ENCODE assay signal across 8 cellular contexts in the genomic region with DNA sequence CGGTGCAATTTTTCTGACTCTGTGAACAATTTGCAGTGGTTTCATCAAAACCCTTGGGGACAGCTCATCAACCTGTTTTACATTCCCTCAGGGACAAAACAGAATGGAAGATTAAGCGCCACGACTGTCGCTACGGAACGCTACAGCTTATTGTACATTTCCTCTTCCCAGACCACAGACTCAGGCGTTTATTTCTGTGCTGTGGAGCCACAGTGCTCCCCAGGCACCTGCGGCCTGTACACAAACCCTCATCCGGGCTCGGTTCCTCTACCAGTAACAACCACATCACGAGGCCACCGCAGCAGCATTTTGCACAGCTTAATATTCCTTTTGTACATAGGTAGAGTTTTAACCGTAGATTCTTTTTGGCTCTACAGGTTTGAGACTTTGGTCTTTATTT.
DNase-seq lines count a peak whose midpoint lies in the region; ATAC-seq, FAIRE-seq and TF ChIP-seq lines count a peak whose summit lies in the region.

No MANE protein-coding gene starts in this region.

- FAIRE-seq in GM12892 (lab: Jason Lieb, UNC) = peak; percentile 58

- H3K27me3 ChIP-seq in brain microvascular endothelial cell (replicated peaks) = no peaks in the 10 kb centered on the region

- in situ Hi-C loops in brain microvascular endothelial cell (cut with HindIII; ENCODE audit: low pct_ligation_motif_present, low sequenced_read_pairs) = no loop called here

- H3K36me3 ChIP-seq in brain microvascular endothelial cell (replicated peaks) = no peaks in the 10 kb centered on the region

- ATAC-seq in GM21526 (IDR thresholded peaks at IDR 0.05; ENCODE audit: low FRiP score, unreplicated experiment) = peak; percentile 87

- no peak overlapping the region for H3K4me3 ChIP-seq in brain microvascular endothelial cell (ENCODE audit: low read depth, low read length)

- no peak for TF ChIP-seq CTCF in brain microvascular endothelial cell (IDR thresholded peaks at IDR 0.05; ENCODE audit: low read depth, low read length, missing control alignments)

- H3K27ac ChIP-seq in brain microvascular endothelial cell = no peak overlapping the region

- no peak for TF ChIP-seq POLR2A in GM12892 (IDR thresholded peaks at IDR 0.05; ENCODE audit: low read depth, low read length)

- DNase-seq in GM12892 (ENCODE audit: insufficient read length) (no peak), KG1 (lab: John Stamatoyannopoulos, UW) (peak; percentile 82), activated gamma-delta T cell (lab: John Stamatoyannopoulos, UW) (peak; percentile 17), brain microvascular endothelial cell (no peak), NCI-H146 (lab: John Stamatoyannopoulos, UW) (no peak), RKO (ENCODE audit: low spot score) (no peak), H4 (ENCODE audit: low spot score) (no peak)

Comparison
In these comparisons a context has a peak if more than half of its experiments do, and no peak if none do; other contexts are left out.
1. DNase-seq: peak in KG1 (single experiment) and activated gamma-delta T cell (single experiment); none in GM12892 (single experiment), brain microvascular endothelial cell (single experiment), NCI-H146 (single experiment), RKO (single experiment) and H4 (single experiment).